ENCODE assay signal across 19 cellular contexts in genomic region chrX:22527302-22527701, GRCh38.
DNase-seq lines count a peak whose midpoint lies in the region; ATAC-seq and TF ChIP-seq lines count a peak whose summit lies in the region.
"Had no signal": no experiment of that assay in that cellular context is flagged by ENCODE, and none has a peak within 500 bp of the region (broad histone marks: within the 10 kb centered on the region; RNA-seq: fewer than 3 reads in every experiment).

No MANE protein-coding gene starts in this region.

- no peak overlapping the region for H3K4me3 ChIP-seq in GM06990 (replicated peaks; ENCODE audit: low read depth, low read length)
- H3K4me3 ChIP-seq: GM23338, SK-N-MC had no signal

- TF ChIP-seq CTCF in GM06990 (IDR thresholded peaks at IDR 0.05; ENCODE audit: insufficient read depth, low read length, poor library complexity, severe bottlenecking), result no peak

- H3K27me3 ChIP-seq in GM06990 (replicated peaks; ENCODE audit: control insufficient read depth, insufficient read depth, low read length), result no peaks in the 10 kb centered on the region

- peak overlapping the region; percentile 97 for H3K27ac ChIP-seq in epithelial cell of prostate
- H3K27ac ChIP-seq: SK-N-MC had no signal

- H3K36me3 ChIP-seq in GM06990 (ENCODE audit: control insufficient read depth, insufficient read depth, low read length), result no peaks in the 10 kb centered on the region

- ATAC-seq in HG03139 (IDR thresholded peaks at IDR 0.05; ENCODE audit: unreplicated experiment), result no peak
- ATAC-seq: GM23338, T-cell had no signal

- DNase-seq in GM06990 (ENCODE audit: extremely low read depth, insufficient read length) (peak; percentile 50), NCI-H1417 (lab: John Stamatoyannopoulos, UW) (peak in 2 of 3 experiments; percentile 24 to 90), NCI-H748 treated with DMSO at 0.1 percent for 48 hours (lab: John Stamatoyannopoulos, UW) (peak; percentile 64), epithelial cell of prostate (ENCODE audit: low read depth, low spot score) (no peak), NCI-H2029 (lab: John Stamatoyannopoulos, UW) (no peak), middle frontal gyrus (ENCODE audit: extremely low spot score, low spot score) (no peak), DMS53 treated with DMSO at 0.1 percent for 48 hours (lab: John Stamatoyannopoulos, UW; ENCODE audit: unreplicated experiment) (no peak)
- DNase-seq: ACHN; AML-193; CD4-positive, CD25-positive, alpha-beta regulatory T cell; DMS53; KBM-7; NCI-H226; NCI-H524 treated with DMSO at 0.1 percent for 48 hours; T-cell; T-helper 9 cell had no signal

Comparison
In these comparisons a context has a peak if more than half of its experiments do, and no peak if none do; other contexts are left out.
1. DNase-seq: peak in GM06990 (single experiment), NCI-H1417 (2 of 3) and NCI-H748 treated with DMSO at 0.1 percent for 48 hours (single experiment); none in epithelial cell of prostate (single experiment), NCI-H2029 (single experiment), middle frontal gyrus (single experiment) and DMS53 treated with DMSO at 0.1 percent for 48 hours (single experiment).